In genomic region chr6:56115715-56116114, GRCh38 we compare ENCODE assay signal across 34 cellular contexts.
"Had no signal": no experiment of that assay in that cellular context is flagged by ENCODE, and none has a peak within 500 bp of the region (broad histone marks: within the 10 kb centered on the region; RNA-seq: fewer than 3 reads in every experiment).

No MANE protein-coding gene starts in this region.

- DNase-seq: Karpas-422, Kasumi-1, MG63, MM.1S, MV-4-11, NCI-H1048, NCI-H1092, NCI-H1092 treated with DMSO at 0.1 percent for 48 hours, NCI-H1105, NCI-H1105 treated with DMSO at 0.1 percent for 48 hours, NCI-H1417, NCI-H1417 treated with DMSO at 0.1 percent for 48 hours, NCI-H1436, NCI-H1436 treated with DMSO at 0.1 percent for 48 hours, NCI-H146, NCI-H1694, NCI-H1694 treated with DMSO at 0.1 percent for 48 hours, NCI-H187, NCI-H187 treated with DMSO at 0.1 percent for 48 hours, NCI-H1930, NCI-H2029, NCI-H2029 treated with DMSO at 0.1 percent for 48 hours, NCI-H2081, NCI-H2081 treated with DMSO at 0.1 percent for 48 hours, NCI-H2107, NCI-H2171, NCI-H2171 treated with DMSO at 0.1 percent for 48 hours, NCI-H2227 treated with DMSO at 0.1 percent for 48 hours, NCI-H226, NCI-H345, NCI-H446, NCI-H446 treated with DMSO at 0.1 percent for 48 hours, NCI-H510A, NCI-H510A treated with DMSO at 0.1 percent for 48 hours had no signal

- H3K27me3 ChIP-seq: MG63 had no signal

- H3K4me3 ChIP-seq: MG63 had no signal

- H3K9me3 ChIP-seq: MG63 had no signal

- H3K36me3 ChIP-seq: MG63 had no signal
